ENCODE assay signal across 23 cellular contexts in the genomic region with DNA sequence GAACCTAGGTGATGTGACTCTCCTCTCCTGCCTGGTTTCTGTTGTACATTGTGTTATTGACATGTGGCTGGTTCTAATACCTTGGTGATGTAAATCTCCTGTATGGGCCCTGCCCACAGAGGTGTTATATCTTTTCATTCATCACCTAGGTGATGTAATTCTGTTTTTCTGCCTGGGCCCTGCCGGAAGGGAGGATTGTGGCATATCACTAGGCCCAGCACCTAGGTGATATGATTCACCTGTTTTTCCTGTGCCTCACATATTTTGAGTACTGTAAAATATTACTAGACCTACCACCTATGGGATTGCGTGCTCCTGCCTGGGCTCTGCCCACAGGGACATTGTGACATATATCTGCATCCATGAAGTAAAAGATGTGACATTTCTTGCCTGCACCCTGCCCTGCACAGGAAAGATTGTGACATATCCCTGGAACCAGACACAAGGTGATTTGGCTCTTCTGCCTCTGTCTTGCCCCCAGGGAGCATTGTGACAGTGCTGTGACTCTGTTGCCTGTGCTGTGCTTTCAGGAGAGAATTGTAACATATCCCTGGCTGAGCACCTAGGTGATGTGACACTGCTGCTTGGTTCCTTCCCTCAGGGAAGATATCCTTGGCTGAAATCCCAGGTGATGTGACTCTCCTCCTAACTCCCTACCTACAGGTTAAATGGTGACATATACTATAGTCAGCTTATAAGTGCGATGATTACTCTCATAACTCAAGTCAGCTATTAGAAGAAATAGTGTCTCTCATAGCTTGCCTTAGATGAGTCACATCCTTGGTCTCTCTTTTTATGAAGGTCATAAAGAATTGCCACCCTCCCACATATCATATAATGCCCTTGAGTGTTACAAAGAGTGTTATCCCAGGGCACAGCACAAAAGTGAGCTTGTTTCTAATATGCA. TPM values are rescaled to one million over a fixed set of nuclear protein-coding genes. Genes with fewer than 3 reads are reported as not detected.
A peak's percentile ranks its signal among the peaks of the same experiment; 100 is the strongest.
DNase-seq lines count a peak whose midpoint lies in the region; ATAC-seq, FAIRE-seq and TF ChIP-seq lines count a peak whose summit lies in the region.
"Had no signal": no experiment of that assay in that cellular context is flagged by ENCODE, and none has a peak within 500 bp of the region (broad histone marks: within the 10 kb centered on the region; RNA-seq: fewer than 3 reads in every experiment).

No MANE protein-coding gene starts in this region.

- dilution Hi-C loops in keratinocyte (cut with MboI; ENCODE audit: extremely low pct_ligation_motif_present, low sequenced_read_pairs) = no loop called here

- H3K4me1 ChIP-seq in CD8-positive, alpha-beta memory T cell (ENCODE audit: insufficient read depth, low read length) = no peaks in the 10 kb centered on the region
- H3K4me1 ChIP-seq in keratinocyte (ENCODE audit: control insufficient read depth, extremely low read depth, insufficient read depth, low read length) = no peaks in the 10 kb centered on the region
- H3K4me1 ChIP-seq: gastroesophageal sphincter, upper lobe of left lung had no signal

- POLR2A ChIA-PET in activated CD4-positive, alpha-beta memory T cell treated with anti-CD3 and anti-CD28 coated beads for 36 hours (lab: Charles Lee) = no interaction called here
- POLR2A ChIA-PET in activated CD4-positive, alpha-beta memory T cell treated with anti-CD3 and anti-CD28 coated beads, Interleukin-2, amount 10 ng/mL, durations not matched to agents 7 days and 5 days (lab: Charles Lee) = no interaction called here
- POLR2A ChIA-PET in CD8-positive, alpha-beta memory T cell (lab: Charles Lee) = no interaction called here

- H3K9me3 Mint-ChIP-seq in activated CD4-positive, alpha-beta memory T cell treated with anti-CD3 and anti-CD28 coated beads for 36 hours = no peaks in the 10 kb centered on the region
- H3K9me3 Mint-ChIP-seq in activated CD4-positive, alpha-beta memory T cell treated with anti-CD3 and anti-CD28 coated beads, Interleukin-2, amount 10 ng/mL, durations not matched to agents 7 days and 5 days = peaks cover 45% of the 10 kb centered on the region
- no peaks in the 10 kb centered on the region for H3K9me3 Mint-ChIP-seq in CD8-positive, alpha-beta memory T cell
- H3K9me3 Mint-ChIP-seq in activated naive CD8-positive, alpha-beta T cell treated with anti-CD3 and anti-CD28 coated beads, Interleukin-2, amount 50 U/mL, for 24 hours = no peaks in the 10 kb centered on the region
- H3K9me3 Mint-ChIP-seq: central memory CD8-positive, alpha-beta T cell had no signal

- H3K9ac ChIP-seq in keratinocyte (ENCODE audit: control insufficient read depth, extremely low read depth, insufficient read depth, low read length) = no peak overlapping the region
- H3K9ac ChIP-seq: KMS-11 had no signal

- no peaks in the 10 kb centered on the region for H3K27me3 ChIP-seq in CD8-positive, alpha-beta memory T cell (ENCODE audit: insufficient read depth, low read length, poor library complexity, severe bottlenecking)
- H3K27me3 ChIP-seq in keratinocyte (ENCODE audit: control insufficient read depth, extremely low read depth, insufficient read depth, low read length) = no peaks in the 10 kb centered on the region
- H3K27me3 ChIP-seq: dorsolateral prefrontal cortex, gastroesophageal sphincter, upper lobe of left lung had no signal

- DNase-seq in activated CD4-positive, alpha-beta memory T cell treated with anti-CD3 and anti-CD28 coated beads for 36 hours = peak; percentile 39
- DNase-seq in activated CD4-positive, alpha-beta memory T cell treated with anti-CD3 and anti-CD28 coated beads, Interleukin-2, amount 10 ng/mL, durations not matched to agents 7 days and 5 days = no peak
- DNase-seq in CD8-positive, alpha-beta memory T cell = no peak
- no peak for DNase-seq in activated naive CD8-positive, alpha-beta T cell treated with anti-CD3 and anti-CD28 coated beads, Interleukin-2, amount 50 U/mL, for 24 hours
- DNase-seq in keratinocyte (ENCODE audit: low read depth, low spot score) (no peak), HTR-8/SVneo (ENCODE audit: insufficient read length, low spot score) (no peak)
- DNase-seq: aorta; DMS53; dorsolateral prefrontal cortex; NCI-H187; nucleus accumbens; SHP77 treated with DMSO at 0.1 percent for 48 hours; small intestine; stimulated activated CD4-positive, alpha-beta T cell treated with anti-CD3 and anti-CD28 coated beads, Interleukin-2, amount 100 ng/mL, for 48 hours; stimulated activated naive CD4-positive, alpha-beta T cell treated with Interleukin-2 at 50 U/mL for 16 hours; SW 1271; upper lobe of left lung had no signal

- FAIRE-seq in keratinocyte (lab: Jason Lieb, UNC) (no peak), HTR-8/SVneo (lab: Jason Lieb, UNC) (no peak)
- FAIRE-seq: GM12892, small intestine had no signal

- H3K36me3 ChIP-seq in CD8-positive, alpha-beta memory T cell (ENCODE audit: insufficient read depth, low read length) = no peaks in the 10 kb centered on the region
- H3K36me3 ChIP-seq in keratinocyte (ENCODE audit: control insufficient read depth in 2 of 2, extremely low read depth in 1 of 2, insufficient read depth in 2 of 2, low read length in 2 of 2) = peaks cover 0 to 4% of the 10 kb centered on the region in 2 experiments
- H3K36me3 ChIP-seq: gastroesophageal sphincter had no signal

- H3K27me3 Mint-ChIP-seq in activated CD4-positive, alpha-beta memory T cell treated with anti-CD3 and anti-CD28 coated beads for 36 hours = no peaks in the 10 kb centered on the region
- H3K27me3 Mint-ChIP-seq in activated CD4-positive, alpha-beta memory T cell treated with anti-CD3 and anti-CD28 coated beads, Interleukin-2, amount 10 ng/mL, durations not matched to agents 7 days and 5 days = no peaks in the 10 kb centered on the region
- no peaks in the 10 kb centered on the region for H3K27me3 Mint-ChIP-seq in CD8-positive, alpha-beta memory T cell
- no peaks in the 10 kb centered on the region for H3K27me3 Mint-ChIP-seq in activated naive CD8-positive, alpha-beta T cell treated with anti-CD3 and anti-CD28 coated beads, Interleukin-2, amount 50 U/mL, for 24 hours
- H3K27me3 Mint-ChIP-seq: central memory CD8-positive, alpha-beta T cell had no signal

- intact Hi-C loops in activated CD4-positive, alpha-beta memory T cell treated with anti-CD3 and anti-CD28 coated beads for 36 hours (cut with micrococcal nuclease) = loop anchor here (1.0 to 2.0 kb wide), 4 partner anchors 9 to 289 kb away; a partner anchor contains a TSS

- H3K4me2 ChIP-seq in keratinocyte (ENCODE audit: control insufficient read depth, extremely low read depth, insufficient read depth, low read depth, low read length) = no peak overlapping the region
- H3K4me2 ChIP-seq: KMS-11 had no signal

- peak; percentile 13 for ATAC-seq in activated naive CD8-positive, alpha-beta T cell treated with anti-CD3 and anti-CD28 coated beads, Interleukin-2, amount 50 U/mL, for 24 hours
- no peak for ATAC-seq in HG03469 (IDR thresholded peaks at IDR 0.05; ENCODE audit: unreplicated experiment)
- no peak for ATAC-seq in GM21529 (IDR thresholded peaks at IDR 0.05; ENCODE audit: unreplicated experiment)
- ATAC-seq: gastroesophageal sphincter had no signal

- no peaks in the 10 kb centered on the region for H3K9me1 ChIP-seq in keratinocyte (ENCODE audit: control insufficient read depth, extremely low read depth, insufficient read depth, low read length)

- no peaks in the 10 kb centered on the region for H4K20me1 ChIP-seq in keratinocyte (ENCODE audit: control insufficient read depth, extremely low read depth, insufficient read depth, low read length)

- no peak for TF ChIP-seq CTCF in keratinocyte (optimal IDR thresholded peaks at IDR 0.05 in 1 of 3, IDR thresholded peaks at IDR 0.05 in 1 of 3, conservative IDR thresholded peaks at IDR 0.05 in 1 of 3; ENCODE audit: extremely low read depth in 1 of 3, insufficient read depth in 2 of 3, low read length in 3 of 3)

- peaks cover 2% of the 10 kb centered on the region for H3K79me2 ChIP-seq in keratinocyte (ENCODE audit: control insufficient read depth, insufficient read depth, low read length)

- CTCF ChIA-PET in activated CD4-positive, alpha-beta memory T cell treated with anti-CD3 and anti-CD28 coated beads for 36 hours (lab: Charles Lee) = no interaction called here
- CTCF ChIA-PET in activated CD4-positive, alpha-beta memory T cell treated with anti-CD3 and anti-CD28 coated beads, Interleukin-2, amount 10 ng/mL, durations not matched to agents 7 days and 5 days (lab: Charles Lee) = interaction anchor here (1.1 kb wide), 1 partner anchor 28 kb away, joined by 6 read pairs; no protein-coding TSS in a partner anchor
- CTCF ChIA-PET in CD8-positive, alpha-beta memory T cell (lab: Charles Lee) = no interaction called here

- no peaks in the 10 kb centered on the region for H3K9me3 ChIP-seq in CD8-positive, alpha-beta memory T cell (ENCODE audit: low read length)
- H3K9me3 ChIP-seq in keratinocyte (ENCODE audit: control insufficient read depth, low read depth, low read length) = no peaks in the 10 kb centered on the region
- H3K9me3 ChIP-seq: gastroesophageal sphincter had no signal

- no peak overlapping the region for H3K4me3 Mint-ChIP-seq in activated CD4-positive, alpha-beta memory T cell treated with anti-CD3 and anti-CD28 coated beads for 36 hours
- H3K4me3 Mint-ChIP-seq in activated CD4-positive, alpha-beta memory T cell treated with anti-CD3 and anti-CD28 coated beads, Interleukin-2, amount 10 ng/mL, durations not matched to agents 7 days and 5 days = no peak overlapping the region
- no peak overlapping the region for H3K4me3 Mint-ChIP-seq in CD8-positive, alpha-beta memory T cell
- H3K4me3 Mint-ChIP-seq in activated naive CD8-positive, alpha-beta T cell treated with anti-CD3 and anti-CD28 coated beads, Interleukin-2, amount 50 U/mL, for 24 hours = no peak overlapping the region
- H3K4me3 Mint-ChIP-seq: central memory CD8-positive, alpha-beta T cell had no signal

- no peak overlapping the region for H3K27ac ChIP-seq in CD8-positive, alpha-beta memory T cell (ENCODE audit: low read depth, low read length)
- H3K27ac ChIP-seq in keratinocyte (ENCODE audit: control insufficient read depth, insufficient read depth, low read length) = peak overlapping the region; percentile 17
- H3K27ac ChIP-seq: dorsolateral prefrontal cortex, gastroesophageal sphincter, KMS-11, upper lobe of left lung had no signal

- no peak overlapping the region for H3K4me3 ChIP-seq in CD8-positive, alpha-beta memory T cell (ENCODE audit: low read length)
- no peak overlapping the region for H3K4me3 ChIP-seq in keratinocyte (ENCODE audit: control insufficient read depth in 2 of 3, extremely low read depth in 1 of 3, insufficient read depth in 2 of 3, low read depth in 1 of 3, low read length in 3 of 3)
- H3K4me3 ChIP-seq: dorsolateral prefrontal cortex, gastroesophageal sphincter, upper lobe of left lung had no signal

- no peak overlapping the region for H2AFZ ChIP-seq in keratinocyte (ENCODE audit: control insufficient read depth, low read length)

- peak overlapping the region; percentile 71 for H3K27ac Mint-ChIP-seq in activated CD4-positive, alpha-beta memory T cell treated with anti-CD3 and anti-CD28 coated beads for 36 hours
- H3K27ac Mint-ChIP-seq in activated CD4-positive, alpha-beta memory T cell treated with anti-CD3 and anti-CD28 coated beads, Interleukin-2, amount 10 ng/mL, durations not matched to agents 7 days and 5 days = no peak overlapping the region
- peak overlapping the region in 6 of 8 donors; percentile 10 to 61 (median 42) for H3K27ac Mint-ChIP-seq in CD8-positive, alpha-beta memory T cell
- H3K27ac Mint-ChIP-seq in activated naive CD8-positive, alpha-beta T cell treated with anti-CD3 and anti-CD28 coated beads, Interleukin-2, amount 50 U/mL, for 24 hours = no peak overlapping the region

- H3K4me1 Mint-ChIP-seq in activated CD4-positive, alpha-beta memory T cell treated with anti-CD3 and anti-CD28 coated beads for 36 hours (ENCODE audit: low read depth) = peaks cover 33% of the 10 kb centered on the region
- H3K4me1 Mint-ChIP-seq in activated CD4-positive, alpha-beta memory T cell treated with anti-CD3 and anti-CD28 coated beads, Interleukin-2, amount 10 ng/mL, durations not matched to agents 7 days and 5 days = peaks cover 18% of the 10 kb centered on the region
- H3K4me1 Mint-ChIP-seq in CD8-positive, alpha-beta memory T cell = peaks cover 11 to 21% (median 18%) of the 10 kb centered on the region in 3 donors
- peaks cover 27% of the 10 kb centered on the region for H3K4me1 Mint-ChIP-seq in activated naive CD8-positive, alpha-beta T cell treated with anti-CD3 and anti-CD28 coated beads, Interleukin-2, amount 50 U/mL, for 24 hours

- peaks cover 29% of the 10 kb centered on the region for H3K36me3 Mint-ChIP-seq in activated CD4-positive, alpha-beta memory T cell treated with anti-CD3 and anti-CD28 coated beads for 36 hours
- peaks cover 51% of the 10 kb centered on the region for H3K36me3 Mint-ChIP-seq in activated CD4-positive, alpha-beta memory T cell treated with anti-CD3 and anti-CD28 coated beads, Interleukin-2, amount 10 ng/mL, durations not matched to agents 7 days and 5 days (ENCODE audit: low read depth)
- H3K36me3 Mint-ChIP-seq in CD8-positive, alpha-beta memory T cell = peaks cover 0 to 21% (median 8%) of the 10 kb centered on the region in 3 donors
- H3K36me3 Mint-ChIP-seq in activated naive CD8-positive, alpha-beta T cell treated with anti-CD3 and anti-CD28 coated beads, Interleukin-2, amount 50 U/mL, for 24 hours (ENCODE audit: low read depth) = peaks cover 18% of the 10 kb centered on the region

RNA-seq across cellular contexts. Expression of a gene that starts 13.3 kb away (rescaled TPM):
- total RNA-seq in activated CD4-positive, alpha-beta memory T cell treated with anti-CD3 and anti-CD28 coated beads for 36 hours = 1 to 10 TPM; 3.9 TPM
- 1 to 10 TPM; 3.7 to 5.9 TPM for total RNA-seq in activated CD4-positive, alpha-beta memory T cell treated with anti-CD3 and anti-CD28 coated beads, Interleukin-2, amount 10 ng/mL, durations not matched to agents 7 days and 5 days
- total RNA-seq in CD8-positive, alpha-beta memory T cell = 1 to 10 TPM; 4.6 to 4.9 TPM
- 1.6 TPM for polyA plus RNA-seq in CD8-positive, alpha-beta memory T cell
- 0.96 to 1.4 TPM (median 1.1 TPM) in 3 replicates for polyA plus RNA-seq in keratinocyte
- 2.4 TPM for polyA plus RNA-seq in keratinocyte (2011; ENCODE audit: low read depth)
- polyA plus RNA-seq in keratinocyte (2011; cell fraction: cytosol; rRNA removed) = 0.43 and 1.00 TPM in 2 replicates
- polyA plus RNA-seq in keratinocyte (2011; cell fraction: nucleus; rRNA removed) = 1.9 and 2.5 TPM in 2 replicates
- 1.5 and 2.4 TPM in 2 replicates for polyA plus RNA-seq in keratinocyte (2012; ENCODE audit: low replicate concordance)
- 0.39 to 1.6 TPM (median 0.86 TPM) in 3 replicates for polyA minus RNA-seq in keratinocyte
- polyA minus RNA-seq in keratinocyte (2011; cell fraction: cytosol; rRNA and poly(A)+ RNA removed) = 0.58 TPM
- 1.3 and 3.4 TPM in 2 replicates for polyA minus RNA-seq in keratinocyte (2011; cell fraction: nucleus; rRNA and poly(A)+ RNA removed)

Comparison
In these comparisons a context has a peak if more than half of its experiments do, and no peak if none do; other contexts are left out.
1. H3K27ac Mint-ChIP-seq: peak in activated CD4-positive, alpha-beta memory T cell treated with anti-CD3 and anti-CD28 coated beads for 36 hours (single experiment) and CD8-positive, alpha-beta memory T cell (6 of 8); none in activated CD4-positive, alpha-beta memory T cell treated with anti-CD3 and anti-CD28 coated beads, Interleukin-2, amount 10 ng/mL, durations not matched to agents 7 days and 5 days (single experiment) and activated naive CD8-positive, alpha-beta T cell treated with anti-CD3 and anti-CD28 coated beads, Interleukin-2, amount 50 U/mL, for 24 hours (single experiment).